18 cellular contexts compared by ENCODE assay signal in genomic region chr11:126408901-126409670, GRCh38. TPM values are rescaled to one million over a fixed set of nuclear protein-coding genes. Genes with fewer than 3 reads are reported as not detected.
DNase-seq lines count a peak whose midpoint lies in the region; ATAC-seq and TF ChIP-seq lines count a peak whose summit lies in the region.
"Had no signal": no experiment of that assay in that cellular context is flagged by ENCODE, and none has a peak within 500 bp of the region (broad histone marks: within the 10 kb centered on the region; RNA-seq: fewer than 3 reads in every experiment).

No MANE protein-coding gene starts in this region.

- peak overlapping the region in 1 of 2 donors; percentile 11 for H3K27ac ChIP-seq in breast epithelium
- H3K27ac ChIP-seq in H9 (ENCODE audit: insufficient read length, low read depth, low read length): no peak overlapping the region
- H3K27ac ChIP-seq: A549 had no signal

- no peak overlapping the region for H2BK12ac ChIP-seq in H9 (ENCODE audit: insufficient read length, low read depth, low read length)

- no peak overlapping the region for H3K23ac ChIP-seq in H9 (ENCODE audit: insufficient read length, low read depth, low read length)

- H4K8ac ChIP-seq in H9 (replicated peaks; ENCODE audit: insufficient read length, low read depth, low read length): no peak overlapping the region

- H2BK120ac ChIP-seq in H9 (ENCODE audit: low read depth, low read length, poor library complexity, severe bottlenecking): no peak overlapping the region

- no peak overlapping the region for H2AFZ ChIP-seq in H9 (ENCODE audit: low read length)
- H2AFZ ChIP-seq: GM23338 had no signal

- H3K9me3 ChIP-seq in breast epithelium (no peaks in the 10 kb centered on the region), H9 (ENCODE audit: control insufficient read depth, low read depth, low read length) (no peaks in the 10 kb centered on the region)
- H3K9me3 ChIP-seq: A549, Caco-2 had no signal

- DNase-seq in MCF 10A (ENCODE audit: unreplicated experiment): no peak
- DNase-seq in breast epithelium (ENCODE audit: low spot score in 2 of 2): no peak
- DNase-seq in H9: no peak
- DNase-seq in chondrocyte (ENCODE audit: low spot score): peak; percentile 58
- DNase-seq in osteocyte (ENCODE audit: extremely low spot score, unreplicated experiment): no peak
- DNase-seq in activated CD8-positive, alpha-beta memory T cell treated with anti-CD3 and anti-CD28 coated beads, Interleukin-2, amount 10 ng/mL, durations not matched to agents 7 days and 5 days: no peak
- no peak for DNase-seq in GM20000 (ENCODE audit: low spot score)
- DNase-seq: Caco-2; CD4-positive, alpha-beta T cell; Karpas-422; NCI-H1105; NCI-H1694; SHP77 treated with DMSO at 0.1 percent for 48 hours had no signal

- H3K79me1 ChIP-seq in H9 (ENCODE audit: insufficient read depth, low read depth, low read length, poor library complexity, severe bottlenecking): no peaks in the 10 kb centered on the region

- H3K4ac ChIP-seq in H9 (ENCODE audit: low read depth, low read length): no peak overlapping the region

- H2BK15ac ChIP-seq in H9 (ENCODE audit: low read depth, low read length): no peak overlapping the region

- H3K4me1 ChIP-seq in breast epithelium (no peaks in the 10 kb centered on the region), H9 (ENCODE audit: insufficient read depth, low read length) (no peaks in the 10 kb centered on the region)

- H3K79me2 ChIP-seq in H9 (ENCODE audit: insufficient read depth, low read length): no peaks in the 10 kb centered on the region

- no peak overlapping the region for H3K4me3 Mint-ChIP-seq in MCF 10A (ENCODE audit: unreplicated experiment)
- H3K4me3 Mint-ChIP-seq in H9: no peak overlapping the region
- H3K4me3 Mint-ChIP-seq in chondrocyte (ENCODE audit: unreplicated experiment): no peak overlapping the region
- H3K4me3 Mint-ChIP-seq in osteocyte (ENCODE audit: unreplicated experiment): no peak overlapping the region
- no peak overlapping the region for H3K4me3 Mint-ChIP-seq in activated CD8-positive, alpha-beta memory T cell treated with anti-CD3 and anti-CD28 coated beads, Interleukin-2, amount 10 ng/mL, durations not matched to agents 7 days and 5 days
- H3K4me3 Mint-ChIP-seq: CD4-positive, alpha-beta T cell; GM23338; IgD-negative memory B cell had no signal

- WGBS in H9 (ENCODE audit: extremely low coverage, insufficient read length, low lambda C conversion rate): no CpG with 5 or more reads among the region's 12 CpGs

- H3K4me2 ChIP-seq in H9 (ENCODE audit: insufficient read depth, insufficient read length, low read length): no peak overlapping the region
- H3K4me2 ChIP-seq: A549, GM23338 had no signal

- no peak overlapping the region for H3K14ac ChIP-seq in H9 (ENCODE audit: insufficient read depth, low read length)

- H3K4me1 Mint-ChIP-seq in MCF 10A (ENCODE audit: insufficient read depth, unreplicated experiment) (peaks cover 13% of the 10 kb centered on the region), H9 (peaks cover 15 to 19% of the 10 kb centered on the region in 2 experiments), chondrocyte (ENCODE audit: low read depth) (peaks cover 19% of the 10 kb centered on the region), osteocyte (ENCODE audit: unreplicated experiment) (peaks cover 19% of the 10 kb centered on the region)
- H3K4me1 Mint-ChIP-seq in activated CD8-positive, alpha-beta memory T cell treated with anti-CD3 and anti-CD28 coated beads, Interleukin-2, amount 10 ng/mL, durations not matched to agents 7 days and 5 days: no peaks in the 10 kb centered on the region

- TF ChIP-seq CTCF in MCF 10A (IDR thresholded peaks at IDR 0.05; ENCODE audit: unreplicated experiment) (no peak), breast epithelium (IDR thresholded peaks at IDR 0.05) (no peak), H9 (conservative IDR thresholded peaks at IDR 0.05) (no peak), chondrocyte (IDR thresholded peaks at IDR 0.05) (no peak), osteocyte (IDR thresholded peaks at IDR 0.05) (no peak), GM20000 (IDR thresholded peaks at IDR 0.05; ENCODE audit: extremely low read depth, missing control alignments) (no peak)

- H2AK5ac ChIP-seq in H9 (ENCODE audit: insufficient read length, low read length): no peak overlapping the region

- H3K27ac Mint-ChIP-seq in MCF 10A (ENCODE audit: low read depth, unreplicated experiment) (peak overlapping the region; percentile 76), H9 (peak overlapping the region in 2 of 3 experiments; percentile 9 to 58; a peak in 1 of 7 replicates), chondrocyte (ENCODE audit: unreplicated experiment) (no peak overlapping the region), osteocyte (ENCODE audit: unreplicated experiment) (peak overlapping the region; percentile 38)
- no peak overlapping the region for H3K27ac Mint-ChIP-seq in activated CD8-positive, alpha-beta memory T cell treated with anti-CD3 and anti-CD28 coated beads, Interleukin-2, amount 10 ng/mL, durations not matched to agents 7 days and 5 days
- H3K27ac Mint-ChIP-seq: CD4-positive, alpha-beta T cell; GM23338; IgD-negative memory B cell had no signal

- no peak overlapping the region for H2BK5ac ChIP-seq in H9 (ENCODE audit: insufficient read length, low read length)

- H4K20me1 ChIP-seq in H9 (ENCODE audit: control insufficient read depth, insufficient read depth, insufficient read length): no peaks in the 10 kb centered on the region

- H3K27me3 ChIP-seq in breast epithelium (no peaks in the 10 kb centered on the region), H9 (ENCODE audit: insufficient read depth, low read length) (no peaks in the 10 kb centered on the region)

- H3K36me3 ChIP-seq in breast epithelium: no peaks in the 10 kb centered on the region

- no peaks in the 10 kb centered on the region for H3K27me3 Mint-ChIP-seq in MCF 10A (ENCODE audit: insufficient read depth, unreplicated experiment)
- no peaks in the 10 kb centered on the region; the same call in 1 of the 2 replicates for H3K27me3 Mint-ChIP-seq in H9 (ENCODE audit: low read depth)
- no peaks in the 10 kb centered on the region for H3K27me3 Mint-ChIP-seq in chondrocyte (ENCODE audit: low read depth)
- no peaks in the 10 kb centered on the region for H3K27me3 Mint-ChIP-seq in osteocyte (ENCODE audit: unreplicated experiment)
- H3K27me3 Mint-ChIP-seq in activated CD8-positive, alpha-beta memory T cell treated with anti-CD3 and anti-CD28 coated beads, Interleukin-2, amount 10 ng/mL, durations not matched to agents 7 days and 5 days: no peaks in the 10 kb centered on the region
- H3K27me3 Mint-ChIP-seq: CD4-positive, alpha-beta T cell; IgD-negative memory B cell had no signal

- CTCF ChIA-PET in MCF 10A (lab: Yijun Ruan, JAX): interaction anchor here (1.6 kb wide), 1 partner anchor 31 kb away, joined by 3 read pairs; no protein-coding TSS in a partner anchor
- CTCF ChIA-PET in activated CD8-positive, alpha-beta memory T cell treated with anti-CD3 and anti-CD28 coated beads, Interleukin-2, amount 10 ng/mL, durations not matched to agents 7 days and 5 days (lab: Charles Lee): interaction anchor here (0.6 kb wide), 1 partner anchor 11 kb away, joined by 3 read pairs; no protein-coding TSS in a partner anchor

- H3K36me3 Mint-ChIP-seq in MCF 10A (ENCODE audit: insufficient read depth, unreplicated experiment): peaks cover 15% of the 10 kb centered on the region
- H3K36me3 Mint-ChIP-seq in H9 (ENCODE audit: insufficient read depth in 1 of 3, low read depth in 3 of 3): peaks cover 11 to 21% (median 20%) of the 10 kb centered on the region in 3 experiments
- peaks cover 23% of the 10 kb centered on the region for H3K36me3 Mint-ChIP-seq in chondrocyte (ENCODE audit: low read depth)
- peaks cover 37% of the 10 kb centered on the region for H3K36me3 Mint-ChIP-seq in osteocyte (ENCODE audit: unreplicated experiment)
- H3K36me3 Mint-ChIP-seq in activated CD8-positive, alpha-beta memory T cell treated with anti-CD3 and anti-CD28 coated beads, Interleukin-2, amount 10 ng/mL, durations not matched to agents 7 days and 5 days: no peaks in the 10 kb centered on the region

- no peak overlapping the region for H3K56ac ChIP-seq in H9 (ENCODE audit: insufficient read length, low read depth, low read length)

- ATAC-seq in activated CD8-positive, alpha-beta memory T cell treated with anti-CD3 and anti-CD28 coated beads, Interleukin-2, amount 10 ng/mL, durations not matched to agents 7 days and 5 days: no peak
- no peak for ATAC-seq in HG03097 (IDR thresholded peaks at IDR 0.05; ENCODE audit: low FRiP score, unreplicated experiment)
- ATAC-seq: A549, GM12878, GM23338 had no signal

- no peaks in the 10 kb centered on the region for H3K23me2 ChIP-seq in H9 (ENCODE audit: insufficient read length, low read depth, low read length, poor library complexity, severe bottlenecking)

- no peak overlapping the region for H2BK20ac ChIP-seq in H9 (ENCODE audit: low read depth, low read length, poor library complexity, severe bottlenecking)

- BruUV-seq in MCF 10A (replicated peaks; lab: Mats Ljungman, UMichigan): no TSS peak

- H3K9me3 Mint-ChIP-seq in MCF 10A (ENCODE audit: unreplicated experiment) (no peaks in the 10 kb centered on the region), H9 (no peaks in the 10 kb centered on the region; a peak in 1 of 5 replicates), chondrocyte (ENCODE audit: low read depth) (no peaks in the 10 kb centered on the region), osteocyte (ENCODE audit: unreplicated experiment) (no peaks in the 10 kb centered on the region)
- no peaks in the 10 kb centered on the region for H3K9me3 Mint-ChIP-seq in activated CD8-positive, alpha-beta memory T cell treated with anti-CD3 and anti-CD28 coated beads, Interleukin-2, amount 10 ng/mL, durations not matched to agents 7 days and 5 days (ENCODE audit: low read depth)
- H3K9me3 Mint-ChIP-seq: CD4-positive, alpha-beta T cell; GM23338; IgD-negative memory B cell had no signal

- no peak overlapping the region for H4K91ac ChIP-seq in H9 (ENCODE audit: insufficient read length, low read depth, low read length)

- TF ChIP-seq POLR2A in breast epithelium (IDR thresholded peaks at IDR 0.05): no peak

- no peak overlapping the region for H4K5ac ChIP-seq in H9 (ENCODE audit: insufficient read length, low read depth, low read length)

- H3K9ac ChIP-seq in H9 (ENCODE audit: extremely low read depth, insufficient read length, low read length): no peak overlapping the region

- H3K4me3 ChIP-seq in breast epithelium: no peak overlapping the region
- H3K4me3 ChIP-seq: A549, GM12878, GM23338 had no signal

- intact Hi-C loops in MCF 10A (cut with micrococcal nuclease) (no loop called here), breast epithelium (cut with DNase I; ENCODE audit: low total_unique reads) (no loop called here)

- H3K18ac ChIP-seq in H9 (ENCODE audit: insufficient read length, low read depth, low read length): no peak overlapping the region

- POLR2A ChIA-PET in MCF 10A (lab: Yijun Ruan, JAX): interaction anchor here (0.5 kb wide), 1 partner anchor 34 kb away, joined by 3 read pairs; no protein-coding TSS in a partner anchor

- no peak overlapping the region for H3T11ph ChIP-seq in H9 (ENCODE audit: low read length)

RNA-seq across cellular contexts. Expression of gene ST3GAL4, which starts 53.6 kb away (rescaled TPM):
- total RNA-seq in MCF 10A (2022): 12.3 and 15.3 TPM in 2 replicates
- total RNA-seq in breast epithelium: 10 to 100 TPM; 17.6 to 36.2 (median 32.8) TPM
- total RNA-seq in H9 (2021): 12.2 and 13.6 TPM in 2 replicates
- total RNA-seq in chondrocyte: 30.7 to 75.9 TPM (median 30.9 TPM) in 3 replicates
- 73.1 and 74.8 TPM in 2 replicates for total RNA-seq in osteocyte
- 10 to 100 TPM in 1 of 2 experiments, 1 to 10 TPM in 1; 8.8 to 11.5 TPM for total RNA-seq in activated CD8-positive, alpha-beta memory T cell treated with anti-CD3 and anti-CD28 coated beads, Interleukin-2, amount 10 ng/mL, durations not matched to agents 7 days and 5 days

Comparison
In these comparisons a context has a peak if more than half of its experiments do, and no peak if none do; other contexts are left out.
1. H3K27ac Mint-ChIP-seq: peak in MCF 10A (single experiment), H9 (2 of 3) and osteocyte (single experiment); none in chondrocyte (single experiment) and activated CD8-positive, alpha-beta memory T cell treated with anti-CD3 and anti-CD28 coated beads, Interleukin-2, amount 10 ng/mL, durations not matched to agents 7 days and 5 days (single experiment).